Comparison of ENCODE assay signal across 8 cellular contexts in genomic region chr1:114510235-114511047, GRCh38. TPM values are rescaled to one million over a fixed set of nuclear protein-coding genes. Genes with fewer than 3 reads are reported as not detected.
DNase-seq lines count a peak whose midpoint lies in the region; ATAC-seq and TF ChIP-seq lines count a peak whose summit lies in the region.

No MANE protein-coding gene starts in this region.

- no peaks in the 10 kb centered on the region for H3K4me1 ChIP-seq in HEK293 (ENCODE audit: control insufficient read depth, insufficient read depth, low read length)

- peaks cover 0 to 18% of the 10 kb centered on the region in 2 experiments; a peak in 2 of 3 replicates for H3K36me3 ChIP-seq in HEK293 (ENCODE audit: control insufficient read depth in 2 of 2, insufficient read depth in 1 of 2, low read length in 2 of 2)

- no peaks in the 10 kb centered on the region for H3K9me3 ChIP-seq in HEK293 (ENCODE audit: control insufficient read depth, insufficient read depth, low read depth, low read length)

- no peaks in the 10 kb centered on the region for H3K27me3 ChIP-seq in dorsolateral prefrontal cortex

- intact Hi-C loops in dorsolateral prefrontal cortex (cut with DNase I), result loop anchor here (2.0 to 5.0 kb wide), 6 partner anchors 57 to 248 kb away; partner anchors contain the start of genes BCAS2 (in 2 of the 2) and NRAS (in 1 of the 2)

- peak overlapping the region; percentile 79 for H3K27ac ChIP-seq in HEK293 (ENCODE audit: extremely low read depth, low read depth, low read length)
- H3K27ac ChIP-seq in dorsolateral prefrontal cortex, result peak overlapping the region in 58 of 59 donors; percentile 38 to 99 (median 93)

- peak overlapping the region; percentile 73 for H3K4me3 ChIP-seq in HEK293 (ENCODE audit: low read depth, low read length)
- H3K4me3 ChIP-seq in dorsolateral prefrontal cortex, result peak overlapping the region; percentile 54 to 99 (median 94)

- TF ChIP-seq CTCF in HEK293 (tag by site-specific recombination; IDR thresholded peaks at IDR 0.05), result no peak
- no peak for TF ChIP-seq CTCF in dorsolateral prefrontal cortex (IDR thresholded peaks at IDR 0.05 in 54 of 56, conservative IDR thresholded peaks at IDR 0.05 in 2 of 56; ENCODE audit: low read depth in 1 of 56, partially characterized antibody in 56 of 56)

- DNase-seq in M059J (ENCODE audit: low read depth) (peak; percentile 58), dorsolateral prefrontal cortex (peak in 8 of 10 donors; percentile 27 to 66 (median 38)), lung microvascular endothelial cell (ENCODE audit: low read depth in 2 of 2) (peak; percentile 41 to 43), COLO829 (ENCODE audit: low spot score) (no peak)
- peak; percentile 58 for DNase-seq in activated CD4-positive, CD25-positive, alpha-beta regulatory T cell treated with anti-CD3 and anti-CD28 coated beads, Interleukin-2, amount 50 U/mL, for 72 hours
- DNase-seq in stimulated activated CD8-positive, alpha-beta memory T cell treated with anti-CD3 and anti-CD28 coated beads, Interleukin-12 subunit alpha, Interleukin-12 subunit beta, amount 100 ng/mL, for 1 hour (ENCODE audit: low read depth), result peak; percentile 6

- CTCF ChIA-PET in HEK293 (lab: Yijun Ruan, JAX), result interaction anchor here (0.7 to 0.8 kb wide), 2 partner anchors 84 to 299 kb away, joined by 3 to 4 read pairs; no protein-coding TSS in a partner anchor

- POLR2A ChIA-PET in HEK293 (lab: Yijun Ruan, JAX), result interaction anchor here (0.5 to 1.6 kb wide), 6 partner anchors 10 to 256 kb away, joined by 3 to 8 read pairs (median 3); no protein-coding TSS in a partner anchor

- peak; percentile 19 for ATAC-seq in GM18499 (IDR thresholded peaks at IDR 0.05; ENCODE audit: insufficient read depth, unreplicated experiment)

TF ChIP-seq in HEK293, 187 proteins besides CTCF, POLR2A, EP300 and RAD21 (continues in another document):
- TF ChIP-seq ZBTB48 (tag by site-specific recombination; IDR thresholded peaks at IDR 0.05) (no peak; the same call in none of the 2 replicates), GLIS1 (tag by site-specific recombination; IDR thresholded peaks at IDR 0.05) (peak; percentile 38; the same call in 1 of the 2 replicates), ZBTB21 (tag by site-specific recombination; IDR thresholded peaks at IDR 0.05) (no peak), ZNF112 (tag by site-specific recombination; IDR thresholded peaks at IDR 0.05) (no peak), ZNF433 (tag by site-specific recombination; IDR thresholded peaks at IDR 0.05; ENCODE audit: low read depth) (no peak), REST (tag by site-specific recombination; IDR thresholded peaks at IDR 0.05) (no peak), ZNF560 (tag by site-specific recombination; IDR thresholded peaks at IDR 0.05; ENCODE audit: borderline replicate concordance) (no peak), PBX3 (CRISPR knock-in tag; IDR thresholded peaks at IDR 0.05) (peak; percentile 48; the same call in 1 of the 2 replicates), ZNF549 (tag by site-specific recombination; IDR thresholded peaks at IDR 0.05) (0 out of 2 replicates have a peak, but pooled peaks have one; percentile 11), ZBTB20 (tag by site-specific recombination; IDR thresholded peaks at IDR 0.05) (peak; percentile 65; the same call in 1 of the 2 replicates), ZNF398 (tag by site-specific recombination; IDR thresholded peaks at IDR 0.05) (peak; percentile 83), ZSCAN18 (tag by site-specific recombination; IDR thresholded peaks at IDR 0.05) (no peak), ZNF654 (tag by site-specific recombination; IDR thresholded peaks at IDR 0.05; ENCODE audit: low read depth) (no peak), ZFP69B (tag by site-specific recombination; IDR thresholded peaks at IDR 0.05) (no peak), AEBP2 (tag by site-specific recombination; IDR thresholded peaks at IDR 0.05; ENCODE audit: borderline replicate concordance) (no peak), ZNF600 (tag by site-specific recombination; IDR thresholded peaks at IDR 0.05) (peak; percentile 96), MZF1 (tag by site-specific recombination; IDR thresholded peaks at IDR 0.05; ENCODE audit: borderline replicate concordance) (no peak), ZNF239 (tag by site-specific recombination; IDR thresholded peaks at IDR 0.05) (no peak), GLIS2 (tag by site-specific recombination; IDR thresholded peaks at IDR 0.05) (peak; percentile 89), BCL11B (tag by site-specific recombination; IDR thresholded peaks at IDR 0.05; ENCODE audit: low read depth) (no peak)

RNA-seq across cellular contexts. Expression of gene TRIM33, which starts 0.6 kb away (rescaled TPM):
- total RNA-seq in M059J (2014; rRNA removed; shearing (Covaris generic)), result 20.6 and 25.0 TPM in 2 replicates
- total RNA-seq in dorsolateral prefrontal cortex (10 to 100 TPM; 39.0 to 71.8 (median 55.0) TPM), lung microvascular endothelial cell (15.3 and 20.8 TPM in 2 replicates)
